In the genomic region with DNA sequence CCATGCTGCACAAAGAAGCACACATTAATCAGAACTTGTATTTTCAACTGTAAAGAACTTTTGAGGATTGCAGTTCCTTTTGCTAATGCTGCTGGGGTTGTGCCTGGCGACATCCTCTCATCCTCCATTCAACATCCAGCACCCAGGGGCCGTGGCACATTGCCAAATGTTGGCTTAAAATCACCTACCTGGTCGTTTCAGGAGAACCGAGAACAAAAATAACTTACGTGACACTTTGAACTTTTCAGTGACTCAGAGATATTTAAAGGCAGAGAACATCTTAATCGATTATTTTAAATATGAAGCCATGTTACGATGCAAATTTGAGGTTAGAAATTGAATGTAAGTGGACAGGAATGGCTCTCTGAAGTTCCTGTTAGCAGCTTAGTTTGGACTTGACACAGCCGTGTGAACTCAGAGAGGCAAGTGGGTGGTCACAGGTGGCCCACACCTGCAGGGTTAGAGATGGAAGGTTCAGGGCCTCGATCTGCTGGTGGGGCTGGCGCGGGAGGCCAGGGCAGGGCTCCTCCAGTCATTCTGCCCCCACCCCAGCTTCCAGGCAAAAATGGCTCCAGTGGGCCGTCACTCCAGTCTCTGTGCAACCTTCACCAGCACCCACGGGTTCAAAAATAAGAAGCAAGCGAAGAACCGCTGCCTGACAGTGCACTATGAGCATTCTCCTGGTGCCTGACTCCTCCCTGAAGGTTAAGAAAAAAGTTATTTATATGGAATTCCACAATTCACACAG, we compare ENCODE assay signal across 13 cellular contexts. TPM values are rescaled to one million over a fixed set of nuclear protein-coding genes. Genes with fewer than 3 reads are reported as not detected.
DNase-seq lines count a peak whose midpoint lies in the region; ATAC-seq and TF ChIP-seq lines count a peak whose summit lies in the region.
"Had no signal": no experiment of that assay in that cellular context is flagged by ENCODE, and none has a peak within 500 bp of the region (broad histone marks: within the 10 kb centered on the region; RNA-seq: fewer than 3 reads in every experiment).

No MANE protein-coding gene starts in this region.

- H3K4me3 ChIP-seq in GM12864 (ENCODE audit: low read depth, low read length) (peak overlapping the region; percentile 18; the same call in 1 of the 2 replicates), uterus (no peak overlapping the region), upper lobe of left lung (no peak overlapping the region)

- intact Hi-C loops in uterus (cut with DNase I; ENCODE audit: low total_unique reads), result no loop called here

- peaks cover 4% of the 10 kb centered on the region for H3K27me3 Mint-ChIP-seq in endothelial cell (ENCODE audit: unreplicated experiment)

- no peak overlapping the region for H3K27ac Mint-ChIP-seq in endothelial cell (ENCODE audit: unreplicated experiment)
- H3K27ac Mint-ChIP-seq: activated T-helper 17 cell treated with anti-CD3 and anti-CD28 coated beads, Interleukin-2, amount 50 U/mL, for 72 hours had no signal

- H3K9me3 ChIP-seq in uterus, result no peaks in the 10 kb centered on the region
- H3K9me3 ChIP-seq in upper lobe of left lung, result no peaks in the 10 kb centered on the region

- peaks cover 23% of the 10 kb centered on the region for H3K4me1 Mint-ChIP-seq in endothelial cell (ENCODE audit: unreplicated experiment)
- H3K4me1 Mint-ChIP-seq: activated T-helper 17 cell treated with anti-CD3 and anti-CD28 coated beads, Interleukin-2, amount 50 U/mL, for 72 hours had no signal

- ATAC-seq in GM19043 (IDR thresholded peaks at IDR 0.05; ENCODE audit: low read depth, unreplicated experiment) (peak; percentile 40), HG02852 (IDR thresholded peaks at IDR 0.05; ENCODE audit: unreplicated experiment) (peak; percentile 59), upper lobe of left lung (ENCODE audit: low FRiP score in 2 of 2) (no peak)
- ATAC-seq: activated T-helper 17 cell treated with anti-CD3 and anti-CD28 coated beads, Interleukin-2, amount 50 U/mL, for 72 hours had no signal

- WGBS in upper lobe of left lung, 2 donors, result 82 to 88% methylated on average over 13 to 15 of the region's 15 CpGs

- H3K27me3 ChIP-seq in uterus (no peaks in the 10 kb centered on the region), upper lobe of left lung (no peaks in the 10 kb centered on the region)
- H3K27me3 ChIP-seq: brain microvascular endothelial cell had no signal

- TF ChIP-seq POLR2A in uterus (IDR thresholded peaks at IDR 0.05), result no peak
- no peak for TF ChIP-seq POLR2A in upper lobe of left lung (IDR thresholded peaks at IDR 0.05)

- no peak for TF ChIP-seq CTCF in GM12864 (IDR thresholded peaks at IDR 0.05; ENCODE audit: low read depth, low read length, missing control alignments)
- no peak for TF ChIP-seq CTCF in uterus (IDR thresholded peaks at IDR 0.05)
- no peak for TF ChIP-seq CTCF in endothelial cell (IDR thresholded peaks at IDR 0.05; ENCODE audit: unreplicated experiment)
- no peak for TF ChIP-seq CTCF in upper lobe of left lung (IDR thresholded peaks at IDR 0.05)

- DNase-seq in GM12864 (ENCODE audit: low read depth) (peak; percentile 73), NCI-H345 (lab: John Stamatoyannopoulos, UW) (peak; percentile 11), uterus (no peak), endothelial cell (ENCODE audit: low spot score) (no peak), upper lobe of left lung (no peak)
- DNase-seq in activated CD4-positive, alpha-beta T cell treated with anti-CD3 and anti-CD28 coated beads, Interleukin-2, amount 50 U/mL, for 1 hour, result no peak
- DNase-seq: brain microvascular endothelial cell, DMS79 treated with DMSO at 0.1 percent for 48 hours, erythroblast, NCI-H524 treated with DMSO at 0.1 percent for 48 hours had no signal

- H3K4me1 ChIP-seq in uterus (no peaks in the 10 kb centered on the region), upper lobe of left lung (no peaks in the 10 kb centered on the region)

- H3K4me3 Mint-ChIP-seq in endothelial cell (ENCODE audit: unreplicated experiment), result no peak overlapping the region
- H3K4me3 Mint-ChIP-seq: activated T-helper 17 cell treated with anti-CD3 and anti-CD28 coated beads, Interleukin-2, amount 50 U/mL, for 72 hours had no signal

- H3K27ac ChIP-seq in uterus (no peak overlapping the region), upper lobe of left lung (no peak overlapping the region)
- H3K27ac ChIP-seq: brain microvascular endothelial cell had no signal

- H3K36me3 Mint-ChIP-seq in endothelial cell (ENCODE audit: low read depth, unreplicated experiment), result no peaks in the 10 kb centered on the region

- H3K36me3 ChIP-seq in uterus (no peaks in the 10 kb centered on the region), upper lobe of left lung (peaks cover 0 to 5% (median 0%) of the 10 kb centered on the region in 4 donors)
- H3K36me3 ChIP-seq: brain microvascular endothelial cell had no signal

- no peaks in the 10 kb centered on the region for H3K9me3 Mint-ChIP-seq in endothelial cell (ENCODE audit: unreplicated experiment)
- H3K9me3 Mint-ChIP-seq: activated T-helper 17 cell treated with anti-CD3 and anti-CD28 coated beads, Interleukin-2, amount 50 U/mL, for 72 hours had no signal

- TF ChIP-seq EP300 in upper lobe of left lung (IDR thresholded peaks at IDR 0.05), result no peak

RNA-seq across cellular contexts. Expression of a gene that starts 12.2 kb away (rescaled TPM):
- total RNA-seq in uterus (10 to 100 TPM in 2 of 4 donors, 1 to 10 TPM in 2; 2.6 to 36.6 (median 13.1) TPM), endothelial cell (ENCODE audit: unreplicated experiment) (4.8 TPM), upper lobe of left lung (10 to 100 TPM; 15.0 to 47.1 (median 31.2) TPM)

RNA-seq across cellular contexts. Expression of a gene that starts 51.7 kb away (rescaled TPM):
- total RNA-seq in uterus (10 to 100 TPM; 15.6 to 55.2 (median 26.4) TPM), endothelial cell (ENCODE audit: unreplicated experiment) (13.9 TPM), upper lobe of left lung (10 to 100 TPM in 5 of 6 donors, 1 to 10 TPM in 1; 3.6 to 41.5 (median 14.1) TPM)
- total RNA-seq: activated T-helper 17 cell treated with anti-CD3 and anti-CD28 coated beads, Interleukin-2, amount 50 U/mL, for 72 hours had no signal

Comparison
In these comparisons a context has a peak if more than half of its experiments do, and no peak if none do; other contexts are left out.
1. DNase-seq: peak in GM12864 (single experiment) and NCI-H345 (single experiment); none in uterus (0 of 2), endothelial cell (single experiment), activated CD4-positive, alpha-beta T cell treated with anti-CD3 and anti-CD28 coated beads, Interleukin-2, amount 50 U/mL, for 1 hour (single experiment) and upper lobe of left lung (0 of 2).
2. ATAC-seq: peak in GM19043 (single experiment) and HG02852 (single experiment); none in upper lobe of left lung (0 of 2).